ENCODE assay signal across 20 cellular contexts in the genomic region with DNA sequence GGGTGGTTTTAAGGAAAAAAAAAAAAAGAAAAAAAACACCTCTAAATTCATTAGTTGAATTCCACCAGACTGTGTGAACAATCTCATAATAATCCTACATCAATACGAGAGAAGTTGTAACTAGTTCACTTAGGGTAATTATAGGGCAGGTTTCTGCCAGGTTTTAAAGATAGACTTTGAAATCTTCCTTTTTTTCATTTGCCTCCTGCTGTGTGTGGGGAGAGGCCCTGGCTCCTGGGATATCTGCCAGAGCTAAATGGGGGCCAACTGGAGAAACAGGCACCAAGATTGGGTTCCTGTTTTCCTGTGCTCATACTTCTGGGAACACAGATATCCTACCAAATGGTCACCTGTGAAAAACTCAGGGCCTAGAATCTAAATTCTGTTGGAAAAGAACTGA. TPM values are rescaled to one million over a fixed set of nuclear protein-coding genes. Genes with fewer than 3 reads are reported as not detected.
DNase-seq lines count a peak whose midpoint lies in the region; TF ChIP-seq lines count a peak whose summit lies in the region.
"Had no signal": no experiment of that assay in that cellular context is flagged by ENCODE, and none has a peak within 500 bp of the region (broad histone marks: within the 10 kb centered on the region; RNA-seq: fewer than 3 reads in every experiment).

No MANE protein-coding gene starts in this region.

- no peaks in the 10 kb centered on the region for H3K27me3 ChIP-seq in Peyer's patch
- H3K27me3 ChIP-seq in hepatocyte: no peaks in the 10 kb centered on the region
- H3K27me3 ChIP-seq in skeletal muscle tissue (ENCODE audit: control insufficient read depth in 3 of 3, insufficient read depth in 3 of 3, low read length in 3 of 3): no peaks in the 10 kb centered on the region
- H3K27me3 ChIP-seq: dorsolateral prefrontal cortex, esophagus muscularis mucosa had no signal

- no peak for TF ChIP-seq POLR2A in Peyer's patch (IDR thresholded peaks at IDR 0.05)

- H3K4me3 ChIP-seq in Peyer's patch (no peak overlapping the region), hepatocyte (no peak overlapping the region), skeletal muscle tissue (ENCODE audit: low read length in 3 of 3) (no peak overlapping the region)
- H3K4me3 ChIP-seq: dorsolateral prefrontal cortex, esophagus muscularis mucosa had no signal

- WGBS in hepatocyte (ENCODE audit: low lambda C conversion rate, missing lambda C conversion rate): 21% methylated on average over 1 of the region's 1 CpG

- TF ChIP-seq CTCF in Peyer's patch (IDR thresholded peaks at IDR 0.05): no peak
- TF ChIP-seq CTCF in hepatocyte (IDR thresholded peaks at IDR 0.05; ENCODE audit: poor library complexity): no peak

- DNase-seq in Peyer's patch: no peak
- no peak for DNase-seq in hepatocyte (ENCODE audit: low spot score)
- no peak for DNase-seq in NCI-H524 (lab: John Stamatoyannopoulos, UW)
- DNase-seq in T-helper 9 cell: no peak
- DNase-seq in RKO (ENCODE audit: low spot score): no peak
- DNase-seq: activated CD4-positive, CD25-positive, alpha-beta regulatory T cell; aorta; C1 segment of cervical spinal cord; DND-41; dorsolateral prefrontal cortex; hippocampal formation; Kasumi-1; kidney glomerular epithelial cell; NCI-H146; NCI-H526 treated with DMSO at 0.1 percent for 48 hours; retina had no signal

- peak overlapping the region in 3 of 4 donors; percentile 15 to 69 (median 60) for H3K27ac ChIP-seq in Peyer's patch
- H3K27ac ChIP-seq in hepatocyte: peak overlapping the region; percentile 81
- H3K27ac ChIP-seq in skeletal muscle tissue (ENCODE audit: low read depth, low read length): peak overlapping the region; percentile 36
- H3K27ac ChIP-seq: esophagus muscularis mucosa, HL-60 had no signal

- H3K9me3 ChIP-seq in Peyer's patch (no peaks in the 10 kb centered on the region), hepatocyte (ENCODE audit: low read depth) (no peaks in the 10 kb centered on the region), skeletal muscle tissue (ENCODE audit: control insufficient read depth in 3 of 3, low read length in 3 of 3) (no peaks in the 10 kb centered on the region)

- TF ChIP-seq RAD21 in Ishikawa (IDR thresholded peaks at IDR 0.05; ENCODE audit: low read depth): no peak

- peaks cover 5% of the 10 kb centered on the region for H3K79me2 ChIP-seq in hepatocyte

- H3K4me1 ChIP-seq in Peyer's patch (peaks cover 0 to 31% (median 0%) of the 10 kb centered on the region in 4 donors), hepatocyte (ENCODE audit: insufficient read depth) (peaks cover 74% of the 10 kb centered on the region), skeletal muscle tissue (ENCODE audit: control insufficient read depth in 3 of 3, insufficient read depth in 3 of 3, low read length in 3 of 3) (peaks cover 29 to 52% (median 31%) of the 10 kb centered on the region in 3 donors)

- no peak overlapping the region for H2AFZ ChIP-seq in hepatocyte

- peak; percentile 70; the same call in 1 of the 2 replicates for TF ChIP-seq EP300 in Ishikawa (IDR thresholded peaks at IDR 0.05; ENCODE audit: borderline replicate concordance)

- H3K9ac ChIP-seq in skeletal muscle tissue (ENCODE audit: low read depth in 1 of 3, low read length in 3 of 3): no peak overlapping the region

- no peaks in the 10 kb centered on the region for H4K20me1 ChIP-seq in hepatocyte (ENCODE audit: insufficient read depth, poor library complexity, severe bottlenecking)

- peak overlapping the region; percentile 47 for H3K4me2 ChIP-seq in hepatocyte

- H3K36me3 ChIP-seq in Peyer's patch: no peaks in the 10 kb centered on the region
- H3K36me3 ChIP-seq in hepatocyte (replicated peaks; ENCODE audit: insufficient read depth, low read depth): no peaks in the 10 kb centered on the region
- H3K36me3 ChIP-seq in skeletal muscle tissue (ENCODE audit: control insufficient read depth in 3 of 3, insufficient read depth in 3 of 3, low read length in 3 of 3): no peaks in the 10 kb centered on the region
- H3K36me3 ChIP-seq: esophagus muscularis mucosa had no signal

- H3K9me2 ChIP-seq in hepatocyte (replicated peaks; ENCODE audit: insufficient read depth): no peaks in the 10 kb centered on the region

TF ChIP-seq in Ishikawa, 13 proteins besides CTCF, POLR2A, EP300 and RAD21:
- TF ChIP-seq ZBTB7A (IDR thresholded peaks at IDR 0.05; ENCODE audit: low read depth) (no peak), TAF1 (IDR thresholded peaks at IDR 0.05; ENCODE audit: low read depth) (no peak), CEBPB (IDR thresholded peaks at IDR 0.05) (no peak), NFIC (IDR thresholded peaks at IDR 0.05) (peak; percentile 84), TEAD4 (IDR thresholded peaks at IDR 0.05) (peak; percentile 33; the same call in 1 of the 2 replicates), TCF12 (IDR thresholded peaks at IDR 0.05; ENCODE audit: low read depth) (peak; percentile 68), YY1 (IDR thresholded peaks at IDR 0.05; ENCODE audit: low read depth) (no peak), MAX (IDR thresholded peaks at IDR 0.05) (no peak), FOXM1 (IDR thresholded peaks at IDR 0.05; ENCODE audit: borderline replicate concordance, low read depth) (peak; percentile 51; the same call in 1 of the 2 replicates), REST (IDR thresholded peaks at IDR 0.05; ENCODE audit: low read depth) (no peak), CREB1 (IDR thresholded peaks at IDR 0.05; ENCODE audit: low read depth) (no peak), EGR1 (IDR thresholded peaks at IDR 0.05) (no peak)
- TF ChIP-seq, protein P1, sequence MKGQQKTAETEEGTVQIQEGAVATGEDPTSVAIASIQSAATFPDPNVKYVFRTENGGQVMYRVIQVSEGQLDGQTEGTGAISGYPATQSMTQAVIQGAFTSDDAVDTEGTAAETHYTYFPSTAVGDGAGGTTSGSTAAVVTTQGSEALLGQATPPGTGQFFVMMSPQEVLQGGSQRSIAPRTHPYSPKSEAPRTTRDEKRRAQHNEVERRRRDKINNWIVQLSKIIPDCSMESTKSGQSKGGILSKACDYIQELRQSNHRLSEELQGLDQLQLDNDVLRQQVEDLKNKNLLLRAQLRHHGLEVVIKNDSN (IDR thresholded peaks at IDR 0.05): no peak

RNA-seq across cellular contexts. Expression of gene SH3RF2, which starts 42.3 kb away (rescaled TPM):
- total RNA-seq in Peyer's patch (100 to 1,000 TPM in 2 of 4 donors, 10 to 100 TPM in 2; 39.6 to 118 (median 96.0) TPM), hepatocyte (32.0 and 35.1 TPM in 2 replicates), skeletal muscle tissue (3.7 TPM)
- polyA plus RNA-seq in hepatocyte: 34.1 and 35.4 TPM in 2 replicates
